16 cellular contexts compared by ENCODE assay signal in genomic region chr2:234671716-234672115, GRCh38.
"Had no signal": no experiment of that assay in that cellular context is flagged by ENCODE, and none has a peak within 500 bp of the region (broad histone marks: within the 10 kb centered on the region; RNA-seq: fewer than 3 reads in every experiment).

No MANE protein-coding gene starts in this region.

- H3K4me1 ChIP-seq: right atrium auricular region, upper lobe of right lung had no signal

- H3K36me3 ChIP-seq: heart right ventricle, right atrium auricular region, tibial nerve, upper lobe of right lung, vagina had no signal

- H3K27ac Mint-ChIP-seq: mesothelial cell of epicardium, natural killer cell had no signal

- ATAC-seq: foreskin keratinocyte; heart right ventricle; natural killer cell; stimulated activated naive CD8-positive, alpha-beta T cell treated with anti-CD3 and anti-CD28 coated beads, Interleukin-15, Interleukin-2, amounts not matched to agents 100 U/mL and 50 U/mL, for 24 hours; upper lobe of right lung had no signal

- H3K27ac ChIP-seq: epithelial cell of prostate, foreskin keratinocyte, heart right ventricle, right atrium auricular region, tibial nerve, upper lobe of right lung, vagina had no signal

- H3K27me3 ChIP-seq: foreskin keratinocyte, heart right ventricle, right atrium auricular region, tibial nerve, upper lobe of right lung, vagina had no signal

- H3K36me3 Mint-ChIP-seq: natural killer cell had no signal

- H3K4me1 Mint-ChIP-seq: natural killer cell had no signal

- H3K9me3 ChIP-seq: heart right ventricle, right atrium auricular region, tibial nerve, upper lobe of right lung, vagina had no signal

- H3K4me3 Mint-ChIP-seq: mesothelial cell of epicardium, natural killer cell had no signal

- H3K4me3 ChIP-seq: heart right ventricle, right atrium auricular region, tibial nerve, upper lobe of right lung, vagina had no signal

- DNase-seq: effector memory CD4-positive, alpha-beta T cell; foreskin keratinocyte; heart right ventricle; hypothalamus; mammary epithelial cell; natural killer cell; small intestine; stimulated activated CD4-positive, alpha-beta T cell treated with anti-CD3 and anti-CD28 coated beads, Interleukin-2, amount 100 ng/mL, for 48 hours; stimulated activated naive CD8-positive, alpha-beta T cell treated with anti-CD3 and anti-CD28 coated beads, Interleukin-15, Interleukin-2, amounts not matched to agents 100 U/mL and 50 U/mL, for 24 hours; upper lobe of right lung had no signal

- FAIRE-seq: islet of Langerhans, small intestine had no signal

- H3K9me3 Mint-ChIP-seq: natural killer cell had no signal
